ENCODE assay signal across 7 cellular contexts in genomic region chr2:36459725-36460137, GRCh38.
DNase-seq lines count a peak whose midpoint lies in the region; ATAC-seq and TF ChIP-seq lines count a peak whose summit lies in the region.

No MANE protein-coding gene starts in this region.

- H3K4me1 ChIP-seq in Karpas-422 (ENCODE audit: low read length), result no peaks in the 10 kb centered on the region

- TF ChIP-seq CTCF in retinal pigment epithelial cell (conservative IDR thresholded peaks at IDR 0.05; ENCODE audit: low read depth, low read length), result peak; percentile 64

- no peaks in the 10 kb centered on the region for H3K9me2 ChIP-seq in Karpas-422 (replicated peaks; ENCODE audit: insufficient read depth, low read length)

- no peak overlapping the region for H3K4me3 ChIP-seq in retinal pigment epithelial cell (ENCODE audit: low read length)
- H3K4me3 ChIP-seq in Karpas-422 (ENCODE audit: low read length), result no peak overlapping the region

- H3K9ac ChIP-seq in Karpas-422 (ENCODE audit: low read length), result no peak overlapping the region

- no peak overlapping the region for H3K4me2 ChIP-seq in Karpas-422 (ENCODE audit: low read depth, low read length, poor library complexity, severe bottlenecking)

- no peaks in the 10 kb centered on the region for H3K36me3 ChIP-seq in Karpas-422 (ENCODE audit: insufficient read depth, low read length)

- no peaks in the 10 kb centered on the region for H3K9me3 ChIP-seq in Karpas-422 (ENCODE audit: low read length)

- H3K27ac ChIP-seq in Karpas-422 (ENCODE audit: low read length), result no peak overlapping the region

- H3K27me3 ChIP-seq in Karpas-422 (ENCODE audit: low read length), result no peaks in the 10 kb centered on the region

- no peak overlapping the region for H2AFZ ChIP-seq in Karpas-422 (ENCODE audit: low read length)

- no peak for ATAC-seq in HG03521 (IDR thresholded peaks at IDR 0.05; ENCODE audit: unreplicated experiment)

- H3K79me2 ChIP-seq in Karpas-422 (ENCODE audit: low read length), result no peaks in the 10 kb centered on the region

- peak; percentile 49 for DNase-seq in HK-2 (ENCODE audit: unreplicated experiment)
- DNase-seq in OCI-M1 (lab: John Stamatoyannopoulos, UW), result peak; percentile 49
- peak; percentile 24 for DNase-seq in fibroblast of the conjunctiva (ENCODE audit: low read depth)
- DNase-seq in retinal pigment epithelial cell (ENCODE audit: low read depth), result peak; percentile 43
- no peak for DNase-seq in NCI-H1048 (lab: John Stamatoyannopoulos, UW)
- no peak for DNase-seq in Karpas-422

- H4K20me1 ChIP-seq in Karpas-422 (ENCODE audit: insufficient read depth, low read depth, low read length), result no peaks in the 10 kb centered on the region

Comparison
In these comparisons a context has a peak if more than half of its experiments do, and no peak if none do; other contexts are left out.
1. DNase-seq: peak in HK-2 (single experiment), OCI-M1 (single experiment), fibroblast of the conjunctiva (single experiment) and retinal pigment epithelial cell (single experiment); none in NCI-H1048 (single experiment) and Karpas-422 (single experiment).